In genomic region chr6:28137458-28138020, GRCh38 we compare ENCODE assay signal across 2 cellular contexts.
TF ChIP-seq lines count a peak whose summit lies in the region.

No MANE protein-coding gene starts in this region.

TF ChIP-seq in IMR-90, 13 proteins besides CTCF, POLR2A, EP300 and RAD21 (continued from another document):
- TF ChIP-seq SMC3 (IDR thresholded peaks at IDR 0.05; ENCODE audit: low read depth, low read length) (no peak), USF2 (IDR thresholded peaks at IDR 0.05; ENCODE audit: low read depth, low read length) (no peak), RFX5 (IDR thresholded peaks at IDR 0.05; ENCODE audit: low read depth, low read length) (no peak), RCOR1 (IDR thresholded peaks at IDR 0.05; ENCODE audit: insufficient replicate concordance, low read length) (no peak), MXI1 (IDR thresholded peaks at IDR 0.05; ENCODE audit: borderline replicate concordance, low read depth, low read length) (no peak), BHLHE40 (IDR thresholded peaks at IDR 0.05; ENCODE audit: low read depth, low read length) (no peak), NFE2L2 (IDR thresholded peaks at IDR 0.05; ENCODE audit: low read depth, low read length) (no peak), MAFK (IDR thresholded peaks at IDR 0.05; ENCODE audit: low read depth, low read length) (no peak), FOS (IDR thresholded peaks at IDR 0.05; ENCODE audit: low read depth, low read length) (no peak), CEBPB (IDR thresholded peaks at IDR 0.05; ENCODE audit: low read depth, low read length) (no peak), MAZ (IDR thresholded peaks at IDR 0.05; ENCODE audit: borderline replicate concordance, low read depth, low read length) (no peak)
- TF ChIP-seq, protein P1, sequence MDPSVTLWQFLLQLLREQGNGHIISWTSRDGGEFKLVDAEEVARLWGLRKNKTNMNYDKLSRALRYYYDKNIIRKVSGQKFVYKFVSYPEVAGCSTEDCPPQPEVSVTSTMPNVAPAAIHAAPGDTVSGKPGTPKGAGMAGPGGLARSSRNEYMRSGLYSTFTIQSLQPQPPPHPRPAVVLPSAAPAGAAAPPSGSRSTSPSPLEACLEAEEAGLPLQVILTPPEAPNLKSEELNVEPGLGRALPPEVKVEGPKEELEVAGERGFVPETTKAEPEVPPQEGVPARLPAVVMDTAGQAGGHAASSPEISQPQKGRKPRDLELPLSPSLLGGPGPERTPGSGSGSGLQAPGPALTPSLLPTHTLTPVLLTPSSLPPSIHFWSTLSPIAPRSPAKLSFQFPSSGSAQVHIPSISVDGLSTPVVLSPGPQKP (IDR thresholded peaks at IDR 0.05; ENCODE audit: borderline replicate concordance, low read depth, low read length): no peak
TF ChIP-seq in IMR-90: peak in this region for 0.

TF ChIP-seq in WTC11, 78 proteins besides CTCF, POLR2A, EP300 and RAD21 (continued from another document):
- TF ChIP-seq E2F4 (CRISPR knock-in tag; IDR thresholded peaks at IDR 0.05; ENCODE audit: borderline replicate concordance, low read depth) (no peak), CREB1 (CRISPR knock-in tag; IDR thresholded peaks at IDR 0.05) (no peak), KAT7 (CRISPR knock-in tag; IDR thresholded peaks at IDR 0.05; ENCODE audit: borderline replicate concordance) (no peak)
- TF ChIP-seq, protein P2, sequence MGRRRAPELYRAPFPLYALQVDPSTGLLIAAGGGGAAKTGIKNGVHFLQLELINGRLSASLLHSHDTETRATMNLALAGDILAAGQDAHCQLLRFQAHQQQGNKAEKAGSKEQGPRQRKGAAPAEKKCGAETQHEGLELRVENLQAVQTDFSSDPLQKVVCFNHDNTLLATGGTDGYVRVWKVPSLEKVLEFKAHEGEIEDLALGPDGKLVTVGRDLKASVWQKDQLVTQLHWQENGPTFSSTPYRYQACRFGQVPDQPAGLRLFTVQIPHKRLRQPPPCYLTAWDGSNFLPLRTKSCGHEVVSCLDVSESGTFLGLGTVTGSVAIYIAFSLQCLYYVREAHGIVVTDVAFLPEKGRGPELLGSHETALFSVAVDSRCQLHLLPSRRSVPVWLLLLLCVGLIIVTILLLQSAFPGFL (CRISPR knock-in tag; IDR thresholded peaks at IDR 0.05; ENCODE audit: borderline replicate concordance): no peak
